ENCODE assay signal across 8 cellular contexts in the genomic region with DNA sequence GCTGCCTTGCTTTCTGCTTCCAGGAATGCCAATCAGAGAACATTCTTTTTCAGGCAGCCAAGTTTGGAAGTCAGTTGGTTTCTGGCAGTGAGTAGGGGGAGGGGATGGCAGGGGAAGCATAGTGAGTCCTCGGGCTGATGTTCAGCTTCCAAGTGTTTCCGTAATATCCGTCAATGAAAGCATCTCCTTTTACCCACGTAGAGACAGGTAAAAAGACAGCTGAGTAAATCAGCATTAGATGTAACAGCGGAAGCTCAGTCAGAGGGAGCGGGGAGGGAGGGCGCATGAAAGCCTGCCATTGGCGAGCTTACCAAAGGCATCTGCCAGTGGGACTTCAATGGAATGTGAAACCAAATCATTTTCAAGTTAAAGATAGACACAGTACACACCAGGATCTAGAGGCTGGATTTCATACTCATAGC.
A peak's percentile ranks its signal among the peaks of the same experiment; 100 is the strongest.
DNase-seq lines count a peak whose midpoint lies in the region; ATAC-seq and TF ChIP-seq lines count a peak whose summit lies in the region.

No MANE protein-coding gene starts in this region.

- DNase-seq in Daoy (ENCODE audit: low read depth) (peak; percentile 73), amniotic stem cell (lab: John Stamatoyannopoulos, UW) (peak; percentile 48), cardiac septum (ENCODE audit: low spot score) (peak; percentile 81), ovary (peak; percentile 23 to 47 (median 28)), ureter (ENCODE audit: low spot score) (no peak)
- no peak for DNase-seq in activated CD4-positive, CD25-positive, alpha-beta regulatory T cell (lab: John Stamatoyannopoulos, UW)

- TF ChIP-seq CTCF in ovary (IDR thresholded peaks at IDR 0.05) = no peak

- H3K4me1 ChIP-seq in ovary (ENCODE audit: insufficient read depth) = peaks cover 2% of the 10 kb centered on the region

- 2 to 4% (median 3%) methylated on average over 8 of the region's 8 CpGs for WGBS in ovary, 3 donors

- ATAC-seq in GM19452 (IDR thresholded peaks at IDR 0.05; ENCODE audit: unreplicated experiment) (no peak), GM18498 (IDR thresholded peaks at IDR 0.05; ENCODE audit: unreplicated experiment) (no peak)

- intact Hi-C loops in cardiac septum (cut with DNase I) (loop anchor here (1.0 to 5.0 kb wide), 2 partner anchors 64 to 100 kb away; no protein-coding TSS in a partner anchor), ovary (cut with DNase I) (no loop called here)

- no peaks in the 10 kb centered on the region for H3K27me3 ChIP-seq in ovary

- peak overlapping the region; percentile 35 for H3K4me3 ChIP-seq in ovary

- TF ChIP-seq POLR2A in ovary (IDR thresholded peaks at IDR 0.05) = no peak

- no peaks in the 10 kb centered on the region for H3K36me3 ChIP-seq in ovary

- H3K9me3 ChIP-seq in ovary = no peaks in the 10 kb centered on the region

- TF ChIP-seq EP300 in ovary (IDR thresholded peaks at IDR 0.05) = no peak

- H3K27ac ChIP-seq in ovary = peak overlapping the region in 1 of 2 donors; percentile 42

Comparison
In these comparisons a context has a peak if more than half of its experiments do, and no peak if none do; other contexts are left out.
1. DNase-seq: peak in Daoy (single experiment), amniotic stem cell (single experiment), cardiac septum (single experiment) and ovary (5 of 5); none in activated CD4-positive, CD25-positive, alpha-beta regulatory T cell (0 of 4) and ureter (single experiment).